9 cellular contexts compared by ENCODE assay signal in the genomic region with DNA sequence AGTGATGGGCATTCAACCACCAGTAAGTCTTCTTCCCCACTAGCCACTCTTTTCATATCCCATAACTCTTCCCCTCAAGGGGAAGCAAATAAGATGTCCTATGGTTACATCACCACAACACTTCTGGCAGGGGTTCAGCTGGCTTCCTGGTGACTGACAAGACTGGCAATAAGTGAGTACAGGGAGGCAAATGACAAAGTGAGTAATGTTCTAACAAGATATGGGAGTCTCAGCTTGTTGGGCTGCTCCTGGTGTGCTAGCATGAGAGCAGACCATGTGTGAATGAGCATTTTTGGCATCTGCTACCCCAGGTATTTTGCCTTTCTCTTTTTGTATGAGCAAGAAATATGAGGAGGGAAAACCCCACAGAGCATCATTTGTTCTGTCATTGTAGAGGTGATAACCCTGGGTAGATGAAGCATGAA. TPM values are rescaled to one million over a fixed set of nuclear protein-coding genes. Genes with fewer than 3 reads are reported as not detected.
A peak's percentile ranks its signal among the peaks of the same experiment; 100 is the strongest.
DNase-seq lines count a peak whose midpoint lies in the region; ATAC-seq lines count a peak whose summit lies in the region.
"Had no signal": no experiment of that assay in that cellular context is flagged by ENCODE, and none has a peak within 500 bp of the region (broad histone marks: within the 10 kb centered on the region; RNA-seq: fewer than 3 reads in every experiment).

No MANE protein-coding gene starts in this region.

- H3K36me3 ChIP-seq in adipocyte (ENCODE audit: control insufficient read depth, insufficient read depth, low read length, severe bottlenecking) = no peaks in the 10 kb centered on the region
- H3K36me3 ChIP-seq: SJSA1 had no signal

- no peaks in the 10 kb centered on the region for H3K27me3 ChIP-seq in adipocyte (replicated peaks; ENCODE audit: control insufficient read depth, insufficient read depth, low read length)
- H3K27me3 ChIP-seq: SJSA1 had no signal

- no peak overlapping the region for H3K4me3 ChIP-seq in adipocyte (ENCODE audit: low read length)
- H3K4me3 ChIP-seq: SJSA1 had no signal

- peak; percentile 91 to 94 for ATAC-seq in activated CD4-positive, CD25-positive, alpha-beta regulatory T cell treated with anti-CD3 and anti-CD28 coated beads, Interleukin-2, amount 50 U/mL, for 24 hours
- ATAC-seq in HG02938 (IDR thresholded peaks at IDR 0.05; ENCODE audit: unreplicated experiment) = no peak
- no peak for ATAC-seq in GM21737 (IDR thresholded peaks at IDR 0.05; ENCODE audit: unreplicated experiment)

- H3K9ac ChIP-seq in adipocyte (ENCODE audit: low read length) = no peak overlapping the region

- no peaks in the 10 kb centered on the region for H3K4me1 ChIP-seq in adipocyte (ENCODE audit: control insufficient read depth, insufficient read depth, low read length)

- DNase-seq in activated CD4-positive, CD25-positive, alpha-beta regulatory T cell treated with anti-CD3 and anti-CD28 coated beads, Interleukin-2, amount 50 U/mL, for 72 hours = no peak
- peak; percentile 49 for DNase-seq in RPMI7951 (ENCODE audit: low read depth)
- peak; percentile 22 for DNase-seq in adipocyte (ENCODE audit: low read depth)
- peak; percentile 55 for DNase-seq in stimulated activated CD4-positive, alpha-beta T cell treated with anti-CD3 and anti-CD28 coated beads, Interleukin-1b, Interleukin-23, amount 100 ng/mL, for 48 hours
- no peak for DNase-seq in GM19240 (ENCODE audit: insufficient read length, low spot score)

- no peaks in the 10 kb centered on the region for H3K9me3 ChIP-seq in adipocyte (ENCODE audit: control insufficient read depth, low read length)
- H3K9me3 ChIP-seq: SJSA1 had no signal

RNA-seq across cellular contexts. Expression of a gene that starts 9.9 kb away (rescaled TPM):
- not detected in 2 replicates for total RNA-seq in RPMI7951 (2014; rRNA removed; shearing (Covaris generic))
- total RNA-seq: SJSA1 had no signal

RNA-seq across cellular contexts. Expression of a gene that starts 32.2 kb away (rescaled TPM):
- 25.0 and 26.9 TPM in 2 replicates for total RNA-seq in RPMI7951 (2014; rRNA removed; shearing (Covaris generic))

RNA-seq across cellular contexts. Expression of a gene that starts 54.8 kb away (rescaled TPM):
- 31.8 and 61.6 TPM in 2 replicates for total RNA-seq in RPMI7951 (2014; rRNA removed; shearing (Covaris generic))

Comparison
In these comparisons a context has a peak if more than half of its experiments do, and no peak if none do; other contexts are left out.
1. ATAC-seq: peak in activated CD4-positive, CD25-positive, alpha-beta regulatory T cell treated with anti-CD3 and anti-CD28 coated beads, Interleukin-2, amount 50 U/mL, for 24 hours (2 of 2); none in HG02938 (single experiment) and GM21737 (single experiment).
2. DNase-seq: peak in RPMI7951 (single experiment), adipocyte (single experiment) and stimulated activated CD4-positive, alpha-beta T cell treated with anti-CD3 and anti-CD28 coated beads, Interleukin-1b, Interleukin-23, amount 100 ng/mL, for 48 hours (single experiment); none in activated CD4-positive, CD25-positive, alpha-beta regulatory T cell treated with anti-CD3 and anti-CD28 coated beads, Interleukin-2, amount 50 U/mL, for 72 hours (single experiment) and GM19240 (single experiment).